In the genomic region with DNA sequence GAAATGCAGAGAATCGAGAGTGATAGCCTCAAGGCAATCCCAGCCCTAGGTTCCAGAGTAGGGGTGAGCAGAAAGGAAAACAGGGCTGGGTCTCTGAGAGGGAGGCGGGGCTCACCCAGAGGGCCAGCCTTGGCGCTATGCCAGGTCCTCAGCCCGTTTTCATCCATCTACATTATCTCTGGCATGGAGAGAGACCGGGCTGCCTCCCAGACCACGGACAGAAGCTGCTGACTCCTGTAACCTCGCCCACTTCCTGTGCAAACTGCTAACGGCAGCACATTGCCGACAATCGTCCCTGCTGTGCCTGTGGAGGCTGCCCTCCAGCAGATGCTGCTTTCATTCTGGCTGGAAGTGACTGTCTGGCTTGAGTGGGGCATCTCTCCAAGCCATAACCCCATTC, we compare ENCODE assay signal across 9 cellular contexts.
DNase-seq lines count a peak whose midpoint lies in the region; ATAC-seq and TF ChIP-seq lines count a peak whose summit lies in the region.
"Had no signal": no experiment of that assay in that cellular context is flagged by ENCODE, and none has a peak within 500 bp of the region (broad histone marks: within the 10 kb centered on the region; RNA-seq: fewer than 3 reads in every experiment).

No MANE protein-coding gene starts in this region.

- peak; percentile 4 for DNase-seq in LoVo (ENCODE audit: low spot score)
- DNase-seq in RWPE1 (ENCODE audit: low spot score) = peak; percentile 23
- DNase-seq in activated gamma-delta T cell treated with anti-CD3 and anti-CD28 coated beads, Interleukin-2, amount 50 U/mL, for 16 hours (ENCODE audit: low read depth) = peak; percentile 3
- DNase-seq in stimulated activated CD4-positive, alpha-beta T cell treated with anti-CD3 and anti-CD28 coated beads, Interleukin-1b, Interleukin-23, amount 100 ng/mL, for 48 hours = peak; percentile 8
- no peak for DNase-seq in sigmoid colon
- no peak for DNase-seq in amniotic stem cell (lab: John Stamatoyannopoulos, UW)
- DNase-seq in smooth muscle cell (lab: John Stamatoyannopoulos, UW; ENCODE audit: unreplicated experiment) = no peak
- DNase-seq: NCI-H446 treated with DMSO at 0.1 percent for 48 hours had no signal

- H4K20me1 ChIP-seq in smooth muscle cell (ENCODE audit: low read depth) = no peaks in the 10 kb centered on the region

- peaks cover 9 to 64% (median 19%) of the 10 kb centered on the region in 3 donors for H3K27me3 ChIP-seq in sigmoid colon
- peaks cover 29% of the 10 kb centered on the region for H3K27me3 ChIP-seq in smooth muscle cell (ENCODE audit: low read depth)

- POLR2A ChIA-PET in RWPE1 (lab: Yijun Ruan, JAX; ENCODE audit: low non-redundant PET) = no interaction called here

- WGBS in sigmoid colon, 2 donors = 6 to 18% methylated on average over 10 of the region's 10 CpGs
- 35% methylated on average over 10 of the region's 10 CpGs for WGBS in smooth muscle cell (ENCODE audit: low lambda C conversion rate)

- H3K27ac ChIP-seq in RWPE1 = peak overlapping the region; percentile 60
- no peak overlapping the region for H3K27ac ChIP-seq in sigmoid colon
- no peak overlapping the region for H3K27ac ChIP-seq in smooth muscle cell (ENCODE audit: low read depth)

- no peak for TF ChIP-seq CTCF in RWPE1 (conservative IDR thresholded peaks at IDR 0.05; ENCODE audit: low read depth)
- TF ChIP-seq CTCF in sigmoid colon (IDR thresholded peaks at IDR 0.05) = no peak
- no peak for TF ChIP-seq CTCF in smooth muscle cell (IDR thresholded peaks at IDR 0.05; ENCODE audit: borderline replicate concordance, insufficient read depth, poor library complexity, severe bottlenecking)

- H2AFZ ChIP-seq in smooth muscle cell (ENCODE audit: low read depth) = no peak overlapping the region

- intact Hi-C loops in sigmoid colon (cut with DNase I) = no loop called here

- no peak for TF ChIP-seq POLR2A in sigmoid colon (IDR thresholded peaks at IDR 0.05)

- H3F3A ChIP-seq in smooth muscle cell (ENCODE audit: low read depth) = no peaks in the 10 kb centered on the region

- CTCF ChIA-PET in RWPE1 (lab: Yijun Ruan, JAX) = no interaction called here

- no peak overlapping the region for H3K4me2 ChIP-seq in smooth muscle cell

- H3K9me3 ChIP-seq in sigmoid colon (no peaks in the 10 kb centered on the region), smooth muscle cell (replicated peaks; ENCODE audit: low read depth) (no peaks in the 10 kb centered on the region)

- H3K9ac ChIP-seq in smooth muscle cell (ENCODE audit: low read depth) = no peak overlapping the region

- H3K79me2 ChIP-seq in smooth muscle cell (ENCODE audit: low read depth) = no peaks in the 10 kb centered on the region

- ATAC-seq in HG02885 (IDR thresholded peaks at IDR 0.05; ENCODE audit: poor library complexity, unreplicated experiment) = no peak

- H3K36me3 ChIP-seq in sigmoid colon (no peaks in the 10 kb centered on the region), smooth muscle cell (ENCODE audit: low read depth) (no peaks in the 10 kb centered on the region)

- H3K4me1 ChIP-seq in sigmoid colon (no peaks in the 10 kb centered on the region), smooth muscle cell (ENCODE audit: low read depth) (peaks cover 15% of the 10 kb centered on the region)

- no peak overlapping the region for H3K4me3 ChIP-seq in sigmoid colon
- no peak overlapping the region for H3K4me3 ChIP-seq in smooth muscle cell

- TF ChIP-seq EP300 in sigmoid colon (IDR thresholded peaks at IDR 0.05) = no peak

Comparison
In these comparisons a context has a peak if more than half of its experiments do, and no peak if none do; other contexts are left out.
1. DNase-seq: peak in LoVo (single experiment), RWPE1 (single experiment), activated gamma-delta T cell treated with anti-CD3 and anti-CD28 coated beads, Interleukin-2, amount 50 U/mL, for 16 hours (single experiment) and stimulated activated CD4-positive, alpha-beta T cell treated with anti-CD3 and anti-CD28 coated beads, Interleukin-1b, Interleukin-23, amount 100 ng/mL, for 48 hours (single experiment); none in sigmoid colon (single experiment), amniotic stem cell (single experiment) and smooth muscle cell (single experiment).